1 cellular context compared by ENCODE assay signal in the genomic region with DNA sequence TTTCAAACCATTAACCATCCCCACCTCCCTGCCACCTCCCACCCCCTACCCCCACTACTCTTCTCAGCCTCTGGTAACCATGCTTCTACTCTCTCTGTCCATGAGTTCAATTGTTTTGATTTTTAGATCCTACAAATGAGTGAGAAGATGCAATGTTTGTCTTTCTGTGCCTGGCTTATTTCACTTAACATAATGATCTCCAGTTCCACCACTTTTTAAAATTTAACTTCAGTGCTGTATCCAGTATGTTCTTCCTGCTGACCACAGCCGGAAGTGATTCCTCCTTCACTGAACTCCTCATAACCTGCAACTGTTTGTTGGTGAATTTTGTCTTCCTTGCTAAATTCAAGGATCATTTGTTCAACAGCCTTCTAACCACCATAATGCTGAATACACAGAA.
TF ChIP-seq lines count a peak whose summit lies in the region.

No MANE protein-coding gene starts in this region.

TF ChIP-seq in GM23338, 12 proteins besides CTCF, POLR2A, EP300 and RAD21 (continued from another document):
- TF ChIP-seq ZNF462 (CRISPR knock-in tag; IDR thresholded peaks at IDR 0.05) = no peak
- no peak for TF ChIP-seq ZNF114 (CRISPR knock-in tag; IDR thresholded peaks at IDR 0.05)
- no peak for TF ChIP-seq JUNB (IDR thresholded peaks at IDR 0.05; ENCODE audit: unreplicated experiment)
